In genomic region chr1:40712405-40712944, GRCh38 we compare ENCODE assay signal across 8 cellular contexts. TPM values are rescaled to one million over a fixed set of nuclear protein-coding genes. Genes with fewer than 3 reads are reported as not detected.
A peak's percentile ranks its signal among the peaks of the same experiment; 100 is the strongest.
DNase-seq lines count a peak whose midpoint lies in the region; ATAC-seq, FAIRE-seq and TF ChIP-seq lines count a peak whose summit lies in the region.

No MANE protein-coding gene starts in this region.

- H3K4me1 ChIP-seq in PC-3 (ENCODE audit: insufficient read depth, low read length) (peaks cover 39% of the 10 kb centered on the region), keratinocyte (ENCODE audit: control insufficient read depth, extremely low read depth, insufficient read depth, low read length) (peaks cover 49% of the 10 kb centered on the region), transverse colon (peaks cover 26 to 87% (median 63%) of the 10 kb centered on the region in 4 donors), BE2C (no peaks in the 10 kb centered on the region)

- intact Hi-C loops in PC-3 (cut with micrococcal nuclease) (loop anchor here (5.0 kb wide), 1 partner anchor 40 kb away; no protein-coding TSS in a partner anchor), transverse colon (cut with DNase I; ENCODE audit: low total_unique reads) (no loop called here), sciatic nerve (cut with DNase I) (no loop called here)

- H3K27ac ChIP-seq in PC-3 (ENCODE audit: low read length) (peak overlapping the region; percentile 68), keratinocyte (ENCODE audit: control insufficient read depth, insufficient read depth, low read length) (peak overlapping the region; percentile 83), transverse colon (peak overlapping the region; percentile 84 to 88 (median 85))

- H3K4me3 Mint-ChIP-seq in activated naive CD4-positive, alpha-beta T cell treated with anti-CD3 and anti-CD28 coated beads, Interleukin-2, amount 10 ng/mL, durations not matched to agents 7 days and 5 days: no peak overlapping the region

- in situ Hi-C loops in transverse colon (cut with MboI; ENCODE audit: low pct_ligation_motif_present in 1 of 4, low pct_unique_long_range_greater_than_20kb in 1 of 4, low sequenced_read_pairs in 3 of 4): no loop called here

- TF ChIP-seq POLR2A in transverse colon (IDR thresholded peaks at IDR 0.05): no peak

- CTCF ChIA-PET in activated naive CD4-positive, alpha-beta T cell treated with anti-CD3 and anti-CD28 coated beads, Interleukin-2, amount 10 ng/mL, durations not matched to agents 7 days and 5 days (lab: Charles Lee): interaction anchor here (1.5 kb wide), 1 partner anchor 21 kb away, joined by 3 read pairs; the partner anchor contains the start of gene NFYC
- CTCF ChIA-PET in PC-3 (lab: Charles Lee): no interaction called here

- H3K9me3 Mint-ChIP-seq in activated naive CD4-positive, alpha-beta T cell treated with anti-CD3 and anti-CD28 coated beads, Interleukin-2, amount 10 ng/mL, durations not matched to agents 7 days and 5 days: no peaks in the 10 kb centered on the region

- ATAC-seq in PC-3 (no peak), sciatic nerve (no peak)

- peaks cover 43% of the 10 kb centered on the region for H3K36me3 Mint-ChIP-seq in activated naive CD4-positive, alpha-beta T cell treated with anti-CD3 and anti-CD28 coated beads, Interleukin-2, amount 10 ng/mL, durations not matched to agents 7 days and 5 days

- H3K27me3 ChIP-seq in PC-3 (ENCODE audit: low read length): no peaks in the 10 kb centered on the region
- H3K27me3 ChIP-seq in keratinocyte (ENCODE audit: control insufficient read depth, extremely low read depth, insufficient read depth, low read length): no peaks in the 10 kb centered on the region
- H3K27me3 ChIP-seq in transverse colon: no peaks in the 10 kb centered on the region
- no peaks in the 10 kb centered on the region for H3K27me3 ChIP-seq in BE2C

- DNase-seq in activated naive CD4-positive, alpha-beta T cell treated with anti-CD3 and anti-CD28 coated beads, Interleukin-2, amount 10 ng/mL, durations not matched to agents 7 days and 5 days: no peak
- DNase-seq in activated naive CD4-positive, alpha-beta T cell treated with anti-CD3 and anti-CD28 coated beads, Interleukin-2, amount 50 U/mL, for 16 hours: no peak
- DNase-seq in PC-3: peak; percentile 16
- no peak for DNase-seq in keratinocyte (ENCODE audit: low read depth, low spot score)
- DNase-seq in transverse colon: no peak
- no peak for DNase-seq in BE2C
- DNase-seq in sciatic nerve (ENCODE audit: low spot score): no peak
- DNase-seq in GOT3 (lab: John Stamatoyannopoulos, UW): no peak

- peaks cover 68% of the 10 kb centered on the region for H3K4me1 Mint-ChIP-seq in activated naive CD4-positive, alpha-beta T cell treated with anti-CD3 and anti-CD28 coated beads, Interleukin-2, amount 10 ng/mL, durations not matched to agents 7 days and 5 days

- WGBS in transverse colon (ENCODE audit: low coverage in 1 of 2), 2 donors: 58 to 68% methylated on average over 4 to 5 of the region's 5 CpGs

- BruUV-seq in PC-3 (replicated peaks; lab: Mats Ljungman, UMichigan): no TSS peak

- 0 out of 2 replicates have a peak, but pooled peaks cover 11% of the 10 kb centered on the region for H4K20me1 ChIP-seq in PC-3 (ENCODE audit: low read length)
- no peaks in the 10 kb centered on the region for H4K20me1 ChIP-seq in keratinocyte (ENCODE audit: control insufficient read depth, extremely low read depth, insufficient read depth, low read length)

- TF ChIP-seq CTCF in PC-3 (conservative IDR thresholded peaks at IDR 0.05; ENCODE audit: low read depth, low read length): no peak
- TF ChIP-seq CTCF in keratinocyte (optimal IDR thresholded peaks at IDR 0.05 in 1 of 3, IDR thresholded peaks at IDR 0.05 in 1 of 3, conservative IDR thresholded peaks at IDR 0.05 in 1 of 3; ENCODE audit: extremely low read depth in 1 of 3, insufficient read depth in 2 of 3, low read length in 3 of 3): no peak
- no peak for TF ChIP-seq CTCF in transverse colon (IDR thresholded peaks at IDR 0.05)
- no peak for TF ChIP-seq CTCF in BE2C (IDR thresholded peaks at IDR 0.05; ENCODE audit: low read depth, low read length)

- no peak for FAIRE-seq in keratinocyte (lab: Jason Lieb, UNC)

- no peaks in the 10 kb centered on the region for H3K9me1 ChIP-seq in keratinocyte (ENCODE audit: control insufficient read depth, extremely low read depth, insufficient read depth, low read length)

- no peaks in the 10 kb centered on the region for H3K9me2 ChIP-seq in PC-3 (replicated peaks; ENCODE audit: low read length)

- H3K4me3 ChIP-seq in PC-3 (ENCODE audit: low read length) (peak overlapping the region; percentile 73), keratinocyte (ENCODE audit: control insufficient read depth in 2 of 3, extremely low read depth in 1 of 3, insufficient read depth in 2 of 3, low read depth in 1 of 3, low read length in 3 of 3) (peak overlapping the region in 1 of 3 experiments; percentile 51), transverse colon (peak overlapping the region in 1 of 4 donors; percentile 11), BE2C (ENCODE audit: low read depth, low read length) (no peak overlapping the region)

- H3K9me3 ChIP-seq in PC-3 (ENCODE audit: low read length) (no peaks in the 10 kb centered on the region), keratinocyte (ENCODE audit: control insufficient read depth, low read depth, low read length) (no peaks in the 10 kb centered on the region), transverse colon (no peaks in the 10 kb centered on the region), BE2C (no peaks in the 10 kb centered on the region)

- peak overlapping the region; percentile 80 for H3K27ac Mint-ChIP-seq in activated naive CD4-positive, alpha-beta T cell treated with anti-CD3 and anti-CD28 coated beads, Interleukin-2, amount 10 ng/mL, durations not matched to agents 7 days and 5 days

- dilution Hi-C loops in keratinocyte (cut with MboI; ENCODE audit: extremely low pct_ligation_motif_present, low sequenced_read_pairs): no loop called here

- no peak overlapping the region for H2AFZ ChIP-seq in PC-3 (ENCODE audit: low read length)
- no peak overlapping the region for H2AFZ ChIP-seq in keratinocyte (ENCODE audit: control insufficient read depth, low read length)

- H3F3A ChIP-seq in PC-3 (ENCODE audit: low read length, unreplicated experiment): peaks cover 9% of the 10 kb centered on the region

- H3K9ac ChIP-seq in PC-3 (ENCODE audit: low read length): no peak overlapping the region
- no peak overlapping the region for H3K9ac ChIP-seq in keratinocyte (ENCODE audit: control insufficient read depth, extremely low read depth, insufficient read depth, low read length)

- H3K27me3 Mint-ChIP-seq in activated naive CD4-positive, alpha-beta T cell treated with anti-CD3 and anti-CD28 coated beads, Interleukin-2, amount 10 ng/mL, durations not matched to agents 7 days and 5 days: no peaks in the 10 kb centered on the region

- POLR2A ChIA-PET in PC-3 (lab: Charles Lee; ENCODE audit: unreplicated experiment): interaction anchor here (1.0 kb wide), 1 partner anchor 21 kb away, joined by 3 read pairs; the partner anchor contains the start of gene NFYC

- TF ChIP-seq EP300 in transverse colon (IDR thresholded peaks at IDR 0.05; ENCODE audit: low read depth): no peak

- peak overlapping the region; percentile 82 for H3K4me2 ChIP-seq in PC-3 (ENCODE audit: low read length)
- H3K4me2 ChIP-seq in keratinocyte (ENCODE audit: control insufficient read depth, extremely low read depth, insufficient read depth, low read depth, low read length): peak overlapping the region; percentile 91

- H3K79me2 ChIP-seq in PC-3 (ENCODE audit: low read length) (peaks cover 94% of the 10 kb centered on the region), keratinocyte (ENCODE audit: control insufficient read depth, insufficient read depth, low read length) (peaks cover 56% of the 10 kb centered on the region)

- H3K36me3 ChIP-seq in PC-3 (ENCODE audit: low read depth, low read length): no peaks in the 10 kb centered on the region; the same call in 1 of the 2 replicates
- H3K36me3 ChIP-seq in keratinocyte (ENCODE audit: control insufficient read depth in 2 of 2, extremely low read depth in 1 of 2, insufficient read depth in 2 of 2, low read length in 2 of 2): peaks cover 0 to 5% of the 10 kb centered on the region in 2 experiments
- no peaks in the 10 kb centered on the region for H3K36me3 ChIP-seq in transverse colon
- no peaks in the 10 kb centered on the region for H3K36me3 ChIP-seq in BE2C

RNA-seq across cellular contexts. Expression of gene NFYC, which starts 21.0 kb away (rescaled TPM):
- total RNA-seq in PC-3 (2014; rRNA removed) (49.4 and 52.6 TPM in 2 replicates), transverse colon (100 to 1,000 TPM in 1 of 4 donors, 10 to 100 TPM in 3; 34.4 to 101 (median 76.4) TPM), sciatic nerve (46.7 TPM)
- polyA plus RNA-seq in keratinocyte: 32.4 to 48.5 TPM (median 35.4 TPM) in 3 replicates
- polyA plus RNA-seq in keratinocyte (2011; ENCODE audit: low read depth): 50.7 TPM
- polyA plus RNA-seq in keratinocyte (2011; cell fraction: cytosol; rRNA removed): 31.1 and 38.2 TPM in 2 replicates
- polyA plus RNA-seq in keratinocyte (2011; cell fraction: nucleus; rRNA removed): 41.2 and 43.9 TPM in 2 replicates
- polyA plus RNA-seq in keratinocyte (2012; ENCODE audit: low replicate concordance): 28.5 and 39.7 TPM in 2 replicates
- polyA minus RNA-seq in keratinocyte: 46.8 to 62.9 TPM (median 53.1 TPM) in 3 replicates
- 43.4 TPM for polyA minus RNA-seq in keratinocyte (2011; cell fraction: cytosol; rRNA and poly(A)+ RNA removed)
- 26.9 and 29.6 TPM in 2 replicates for polyA minus RNA-seq in keratinocyte (2011; cell fraction: nucleus; rRNA and poly(A)+ RNA removed)
- polyA plus RNA-seq in BE2C (2012; ENCODE audit: insufficient read depth, insufficient read length, low read depth): 88.4 TPM

RNA-seq across cellular contexts. Expression of gene RIMS3, which starts 47.0 kb away (rescaled TPM):
- total RNA-seq in PC-3 (2014; rRNA removed) (2.9 and 4.2 TPM in 2 replicates), transverse colon (10 to 100 TPM in 1 of 4 donors, 1 to 10 TPM in 3; 1.9 to 14.7 (median 5.4) TPM), sciatic nerve (8.7 TPM)
- 1.1 to 2.6 TPM (median 1.7 TPM) in 3 replicates for polyA plus RNA-seq in keratinocyte
- 0.66 TPM for polyA plus RNA-seq in keratinocyte (2011; ENCODE audit: low read depth)
- 1.6 and 2.3 TPM in 2 replicates for polyA plus RNA-seq in keratinocyte (2011; cell fraction: cytosol; rRNA removed)
- 5.2 and 6.7 TPM in 2 replicates for polyA plus RNA-seq in keratinocyte (2011; cell fraction: nucleus; rRNA removed)
- 1.4 TPM in 2 replicates for polyA plus RNA-seq in keratinocyte (2012; ENCODE audit: low replicate concordance)
- 2.7 to 4.5 TPM (median 4.3 TPM) in 3 replicates for polyA minus RNA-seq in keratinocyte
- polyA minus RNA-seq in keratinocyte (2011; cell fraction: cytosol; rRNA and poly(A)+ RNA removed): 2.5 TPM
- 2.5 and 4.0 TPM in 2 replicates for polyA minus RNA-seq in keratinocyte (2011; cell fraction: nucleus; rRNA and poly(A)+ RNA removed)
- 47.8 TPM for polyA plus RNA-seq in BE2C (2012; ENCODE audit: insufficient read depth, insufficient read length, low read depth)
